27 cellular contexts compared by ENCODE assay signal in genomic region chr7:132137681-132138080, GRCh38.
"Had no signal": no experiment of that assay in that cellular context is flagged by ENCODE, and none has a peak within 500 bp of the region (broad histone marks: within the 10 kb centered on the region; RNA-seq: fewer than 3 reads in every experiment).

No MANE protein-coding gene starts in this region.

- FAIRE-seq: urothelium cell line had no signal

- H3K36me3 ChIP-seq: suprapubic skin, thyroid gland, tibial nerve, transverse colon, upper lobe of left lung, upper lobe of right lung, uterus, vagina had no signal

- H3K9me3 ChIP-seq: stomach, suprapubic skin, testis, thoracic aorta, thyroid gland, tibial artery, tibial nerve, transverse colon, upper lobe of left lung, upper lobe of right lung, uterus, vagina had no signal

- H3K4me1 ChIP-seq: stomach, testis, thyroid gland, tibial nerve, transverse colon, upper lobe of left lung, upper lobe of right lung, uterus, vagina had no signal

- H3K27me3 ChIP-seq: stomach, suprapubic skin, testis, thyroid gland, tibial artery, tibial nerve, transverse colon, upper lobe of left lung, upper lobe of right lung, uterus, vagina had no signal

- H3K4me3 ChIP-seq: stomach, suprapubic skin, testis, thoracic aorta, thyroid gland, tibial artery, tibial nerve, transverse colon, upper lobe of left lung, upper lobe of right lung, uterus, vagina had no signal

- ATAC-seq: stimulated activated effector memory CD8-positive, alpha-beta T cell treated with anti-CD3 and anti-CD28 coated beads, Interleukin-12 subunit alpha, Interleukin-12 subunit beta, amount 100 ng/mL, for 72 hours; stimulated activated memory B cell treated with anti-CD40 and anti-IgM and Interleukin-4, amounts not matched to agents 10 μg/mL and 1 μg/mL and 100 μg/mL, for 72 hours; stimulated activated naive B cell treated with anti-CD40 and anti-IgM and Interleukin-4, amounts not matched to agents 10 μg/mL and 1 μg/mL and 100 μg/mL, for 72 hours; stimulated activated naive CD8-positive, alpha-beta T cell treated with anti-CD3 and anti-CD28 coated beads, Interleukin-15, amount 100 ng/mL, for 72 hours; stimulated activated naive CD8-positive, alpha-beta T cell treated with anti-CD3 and anti-CD28 coated beads, Interleukin-15, Interleukin-2, amounts not matched to agents 100 U/mL and 50 U/mL, for 24 hours; upper lobe of right lung had no signal

- DNase-seq: stimulated activated CD4-positive, alpha-beta T cell treated with anti-CD3 and anti-CD28 coated beads, Interleukin-2, amount 100 ng/mL, for 48 hours; stimulated activated CD4-positive, alpha-beta T cell treated with anti-CD3 and anti-CD28 coated beads, Interleukin-4, amount 100 ng/mL, for 1 hour; stimulated activated CD4-positive, alpha-beta T cell treated with anti-CD3 and anti-CD28 coated beads, Interleukin-4, amount 100 ng/mL, for 24 hours; stimulated activated CD4-positive, alpha-beta T cell treated with anti-CD3 and anti-CD28 coated beads, Interleukin-4, amount 100 ng/mL, for 4 hours; stimulated activated CD8-positive, alpha-beta memory T cell treated with anti-CD3 and anti-CD28 coated beads, Interleukin-4, amount 100 ng/mL, for 48 hours; stimulated activated naive B cell treated with anti-CD40 and anti-IgM and Interleukin-4, amounts not matched to agents 10 μg/mL and 1 μg/mL and 100 μg/mL, for 72 hours; stimulated activated naive CD4-positive, alpha-beta T cell; stimulated activated naive CD4-positive, alpha-beta T cell treated with Interleukin-2 at 50 U/mL for 16 hours; stimulated activated naive CD8-positive, alpha-beta T cell treated with anti-CD3 and anti-CD28 coated beads, Interleukin-15, amount 100 ng/mL, for 72 hours; stimulated activated naive CD8-positive, alpha-beta T cell treated with anti-CD3 and anti-CD28 coated beads, Interleukin-15, Interleukin-2, amounts not matched to agents 100 U/mL and 50 U/mL, for 24 hours; stomach; substantia nigra; testis; thyroid gland; tibial artery; transverse colon; trophoblast cell; upper lobe of left lung; upper lobe of right lung; uterus had no signal

- H3K27ac ChIP-seq: stomach, suprapubic skin, testis, thoracic aorta, thyroid gland, tibial artery, tibial nerve, transverse colon, upper lobe of left lung, upper lobe of right lung, uterus, vagina had no signal
